Comparison of ENCODE assay signal across 8 cellular contexts in genomic region chr16:23510154-23510914, GRCh38. TPM values are rescaled to one million over a fixed set of nuclear protein-coding genes. Genes with fewer than 3 reads are reported as not detected.
DNase-seq lines count a peak whose midpoint lies in the region; ATAC-seq and TF ChIP-seq lines count a peak whose summit lies in the region.

Gene GGA2 (minus strand): TSS chr16:23510494. CDS start chr16:23510411, 83 bp downstream.

- DNase-seq in A673 (ENCODE audit: low spot score) (peak; percentile 88), NCI-H226 (peak; percentile 63), caudate nucleus (lab: John Stamatoyannopoulos, UW) (peak in 59 of 61 donors; percentile 3 to 88 (median 64)), islet precursor cell (peak; percentile 91)
- DNase-seq in activated CD4-positive, CD25-positive, alpha-beta regulatory T cell (lab: John Stamatoyannopoulos, UW) = peak; percentile 60 to 69 (median 63)
- peak; percentile 64 to 69 for DNase-seq in stimulated activated CD4-positive, alpha-beta T cell treated with anti-CD3 and anti-CD28 coated beads, Interleukin-12 subunit alpha, Interleukin-12 subunit beta, amount 100 ng/mL, for 24 hours (ENCODE audit: low read depth in 2 of 2)

- no peak for TF ChIP-seq CTCF in A673 (conservative IDR thresholded peaks at IDR 0.05; ENCODE audit: low read depth, low read length)

- no peaks in the 10 kb centered on the region for H3K27me3 ChIP-seq in A673 (replicated peaks; ENCODE audit: insufficient read depth, low read depth, low read length, poor library complexity)

- intact Hi-C loops in A673 (cut with micrococcal nuclease; ENCODE audit: unreplicated experiment) = no loop called here

- no peaks in the 10 kb centered on the region for H3K36me3 ChIP-seq in A673 (ENCODE audit: insufficient read depth, low read length, poor library complexity, severe bottlenecking)

- H3K27ac ChIP-seq in A673 (ENCODE audit: low read depth, low read length, poor library complexity, severe bottlenecking) (peak within 1 kb of the TSS; percentile 92), caudate nucleus (ENCODE audit: low read depth, low read length) (no peak within 1 kb of the TSS)

- peaks cover 12% of the 10 kb centered on the region for H3K4me1 ChIP-seq in A673 (ENCODE audit: insufficient read depth, low read length, poor library complexity, severe bottlenecking)

- peak; percentile 54 for ATAC-seq in GM18861 (IDR thresholded peaks at IDR 0.05; ENCODE audit: unreplicated experiment)
- ATAC-seq in HG03097 (IDR thresholded peaks at IDR 0.05; ENCODE audit: low FRiP score, unreplicated experiment) = peak; percentile 61

- H3K4me3 ChIP-seq in A673 (ENCODE audit: low read depth, low read length, poor library complexity, severe bottlenecking) = peak within 1 kb of the TSS; percentile 80

- no peaks in the 10 kb centered on the region for H3K9me3 ChIP-seq in A673 (ENCODE audit: low read depth, low read length, poor library complexity, severe bottlenecking)

- CTCF ChIA-PET in A673 (lab: Charles Lee) = interaction anchor here (0.7 kb wide), 1 partner anchor 86 kb away, joined by 5 read pairs; no protein-coding TSS in a partner anchor

- BruUV-seq in A673 (replicated peaks; lab: Mats Ljungman, UMichigan) = no TSS peak

- POLR2A ChIA-PET in A673 (lab: Charles Lee; ENCODE audit: low non-redundant PET) = no interaction called here

RNA-seq across cellular contexts. Expression of gene GGA2, which starts in this region (rescaled TPM):
- total RNA-seq in A673 (2021) = 126 and 142 TPM in 2 replicates
